Comparison of ENCODE assay signal across 23 cellular contexts in genomic region chr5:78731884-78732283, GRCh38.
DNase-seq lines count a peak whose midpoint lies in the region; ATAC-seq and TF ChIP-seq lines count a peak whose summit lies in the region.
"Had no signal": no experiment of that assay in that cellular context is flagged by ENCODE, and none has a peak within 500 bp of the region (broad histone marks: within the 10 kb centered on the region; RNA-seq: fewer than 3 reads in every experiment).

No MANE protein-coding gene starts in this region.

- no peaks in the 10 kb centered on the region for H3K79me2 ChIP-seq in HCT116 (ENCODE audit: insufficient read depth, low read length)

- H3K27ac ChIP-seq in HCT116 (ENCODE audit: low read depth, low read length) (no peak overlapping the region), WERI-Rb-1 (peak overlapping the region; percentile 81)
- H3K27ac ChIP-seq: body of pancreas, epithelial cell of prostate, tibial nerve had no signal

- POLR2A ChIA-PET in HCT116 (lab: Charles Lee): interaction anchor here (0.7 kb wide), 1 partner anchor 1748 kb away, joined by 3 read pairs; no protein-coding TSS in a partner anchor

- RAD21 ChIA-PET in HCT116 (lab: Charles Lee; ENCODE audit: low non-redundant PET in 1 of 2, low total read pairs in 2 of 2, uncharacterized antibody in 2 of 2, unreplicated experiment in 2 of 2): no interaction called here

- H3K36me3 ChIP-seq in HCT116 (ENCODE audit: control insufficient read depth in 1 of 2, insufficient read depth in 2 of 2, low read length in 2 of 2): no peaks in the 10 kb centered on the region
- no peaks in the 10 kb centered on the region for H3K36me3 ChIP-seq in WERI-Rb-1
- H3K36me3 ChIP-seq: tibial nerve had no signal

- no peak overlapping the region for H3K9ac ChIP-seq in HCT116 (ENCODE audit: low read length)

- CTCF ChIA-PET in HCT116 (lab: Charles Lee): no interaction called here

- H3K4me2 ChIP-seq in HCT116 (ENCODE audit: low read length): peak overlapping the region; percentile 35; the same call in 1 of the 2 replicates

- no peak overlapping the region for H3K27ac Mint-ChIP-seq in stimulated activated effector memory CD8-positive, alpha-beta T cell treated with anti-CD3 and anti-CD28 coated beads, Interleukin-12 subunit alpha, Interleukin-12 subunit beta, amount 100 ng/mL, for 72 hours
- H3K27ac Mint-ChIP-seq: activated CD8-positive, alpha-beta T cell treated with anti-CD3 and anti-CD28 coated beads for 36 hours; activated naive CD4-positive, alpha-beta T cell treated with anti-CD3 and anti-CD28 coated beads, Interleukin-2, amount 50 U/mL, for 24 hours; CD4-positive, alpha-beta memory T cell had no signal

- no peak for ATAC-seq in HCT116
- ATAC-seq in stimulated activated effector memory CD8-positive, alpha-beta T cell treated with anti-CD3 and anti-CD28 coated beads, Interleukin-12 subunit alpha, Interleukin-12 subunit beta, amount 100 ng/mL, for 72 hours: no peak
- ATAC-seq: activated CD8-positive, alpha-beta T cell treated with anti-CD3 and anti-CD28 coated beads for 36 hours; activated T-cell treated with anti-CD3 and anti-CD28 coated beads, Interleukin-2, amount 50 U/mL, for 4 hours; body of pancreas; right cardiac atrium; stimulated activated naive CD8-positive, alpha-beta T cell treated with anti-CD3 and anti-CD28 coated beads, Interleukin-15, Interleukin-2, amounts not matched to agents 100 U/mL and 50 U/mL, for 24 hours had no signal

- peaks cover 2% of the 10 kb centered on the region for H3K9me3 Mint-ChIP-seq in stimulated activated effector memory CD8-positive, alpha-beta T cell treated with anti-CD3 and anti-CD28 coated beads, Interleukin-12 subunit alpha, Interleukin-12 subunit beta, amount 100 ng/mL, for 72 hours
- H3K9me3 Mint-ChIP-seq: activated CD8-positive, alpha-beta T cell treated with anti-CD3 and anti-CD28 coated beads for 36 hours; activated naive CD4-positive, alpha-beta T cell treated with anti-CD3 and anti-CD28 coated beads, Interleukin-2, amount 50 U/mL, for 24 hours; activated T-cell treated with anti-CD3 and anti-CD28 coated beads, Interleukin-2, amount 50 U/mL, for 4 hours had no signal

- H4K20me1 ChIP-seq in HCT116 (ENCODE audit: insufficient read depth): no peaks in the 10 kb centered on the region

- H3K9me2 ChIP-seq in HCT116 (ENCODE audit: insufficient read depth): no peaks in the 10 kb centered on the region

- TF ChIP-seq POLR2A in HCT116 (IDR thresholded peaks at IDR 0.05; ENCODE audit: borderline replicate concordance, extremely low read depth, insufficient read depth, insufficient read length): no peak

- intact Hi-C loops in HCT116 (cut with micrococcal nuclease): no loop called here

- H3K9me3 ChIP-seq in HCT116 (ENCODE audit: control insufficient read depth in 1 of 2, insufficient read depth in 1 of 2, low read depth in 1 of 2, low read length in 2 of 2) (no peaks in the 10 kb centered on the region), WERI-Rb-1 (ENCODE audit: severe bottlenecking) (no peaks in the 10 kb centered on the region)
- H3K9me3 ChIP-seq: body of pancreas had no signal

- in situ Hi-C loops in ACHN (cut with HindIII; ENCODE audit: low pct_ligation_motif_present, low pct_unique_long_range_greater_than_20kb, low sequenced_read_pairs): no loop called here

- H3K4me3 ChIP-seq in HCT116 (replicated peaks in 1 of 2; ENCODE audit: low read depth in 1 of 2, low read length in 2 of 2): no peak overlapping the region
- no peak overlapping the region for H3K4me3 ChIP-seq in WERI-Rb-1 (ENCODE audit: low read depth, low read length)
- H3K4me3 ChIP-seq: body of pancreas, tibial nerve had no signal

- peaks cover 8 to 11% of the 10 kb centered on the region in 2 experiments for H3K4me1 ChIP-seq in HCT116 (ENCODE audit: control insufficient read depth in 1 of 2, insufficient read depth in 2 of 2, low read length in 2 of 2)
- H3K4me1 ChIP-seq: body of pancreas had no signal

- no peaks in the 10 kb centered on the region for H3K36me3 Mint-ChIP-seq in stimulated activated effector memory CD8-positive, alpha-beta T cell treated with anti-CD3 and anti-CD28 coated beads, Interleukin-12 subunit alpha, Interleukin-12 subunit beta, amount 100 ng/mL, for 72 hours
- H3K36me3 Mint-ChIP-seq: activated naive CD4-positive, alpha-beta T cell treated with anti-CD3 and anti-CD28 coated beads, Interleukin-2, amount 50 U/mL, for 24 hours; CD4-positive, alpha-beta memory T cell had no signal

- TF ChIP-seq CTCF in HCT116 (IDR thresholded peaks at IDR 0.05 in 2 of 3, conservative IDR thresholded peaks at IDR 0.05 in 1 of 3; ENCODE audit: borderline replicate concordance in 1 of 3, insufficient read depth in 1 of 3, low read depth in 2 of 3, low read length in 2 of 3): no peak
- TF ChIP-seq CTCF in WERI-Rb-1 (IDR thresholded peaks at IDR 0.05; ENCODE audit: low read depth, low read length): no peak
- TF ChIP-seq CTCF in GM10266 (IDR thresholded peaks at IDR 0.05; ENCODE audit: control insufficient read depth, insufficient read depth, low read depth, missing control alignments): no peak

- no peak for TF ChIP-seq RAD21 in HCT116 (IDR thresholded peaks at IDR 0.05; ENCODE audit: low read depth)

- no peaks in the 10 kb centered on the region for H3K4me1 Mint-ChIP-seq in stimulated activated effector memory CD8-positive, alpha-beta T cell treated with anti-CD3 and anti-CD28 coated beads, Interleukin-12 subunit alpha, Interleukin-12 subunit beta, amount 100 ng/mL, for 72 hours
- H3K4me1 Mint-ChIP-seq: activated naive CD4-positive, alpha-beta T cell treated with anti-CD3 and anti-CD28 coated beads, Interleukin-2, amount 50 U/mL, for 24 hours; CD4-positive, alpha-beta memory T cell had no signal

- no peak overlapping the region for H2AFZ ChIP-seq in HCT116 (ENCODE audit: low read depth, low read length, poor library complexity, severe bottlenecking)

- no peak overlapping the region for H3K4me3 Mint-ChIP-seq in stimulated activated effector memory CD8-positive, alpha-beta T cell treated with anti-CD3 and anti-CD28 coated beads, Interleukin-12 subunit alpha, Interleukin-12 subunit beta, amount 100 ng/mL, for 72 hours
- H3K4me3 Mint-ChIP-seq: activated CD8-positive, alpha-beta T cell treated with anti-CD3 and anti-CD28 coated beads for 36 hours; activated naive CD4-positive, alpha-beta T cell treated with anti-CD3 and anti-CD28 coated beads, Interleukin-2, amount 50 U/mL, for 24 hours; activated T-cell treated with anti-CD3 and anti-CD28 coated beads, Interleukin-2, amount 50 U/mL, for 4 hours; CD4-positive, alpha-beta memory T cell had no signal

- BruUV-seq in HCT116 (replicated peaks; lab: Mats Ljungman, UMichigan): no TSS peak

- H3K27me3 ChIP-seq in HCT116 (ENCODE audit: insufficient read depth, low read length) (no peaks in the 10 kb centered on the region), WERI-Rb-1 (ENCODE audit: insufficient read depth, low read depth, severe bottlenecking) (no peaks in the 10 kb centered on the region)
- H3K27me3 ChIP-seq: body of pancreas, tibial nerve had no signal

- peak; percentile 3 for DNase-seq in ACHN
- no peak for DNase-seq in HCT116 (ENCODE audit: low read depth, low spot score)
- no peak for DNase-seq in WERI-Rb-1
- peak; percentile 27 for DNase-seq in fibroblast of peridontal ligament (ENCODE audit: extremely low read depth)
- no peak for DNase-seq in NCI-H2171 treated with DMSO at 0.1 percent for 48 hours (lab: John Stamatoyannopoulos, UW)
- DNase-seq in kidney tubule cell (ENCODE audit: low spot score): no peak
- no peak for DNase-seq in stimulated activated effector memory CD8-positive, alpha-beta T cell treated with anti-CD3 and anti-CD28 coated beads, Interleukin-12 subunit alpha, Interleukin-12 subunit beta, amount 100 ng/mL, for 72 hours (ENCODE audit: low spot score in 2 of 2)
- DNase-seq in GM10266 (ENCODE audit: extremely low spot score): no peak
- DNase-seq: activated CD8-positive, alpha-beta T cell treated with anti-CD3 and anti-CD28 coated beads for 36 hours; activated T-cell treated with anti-CD3 and anti-CD28 coated beads, Interleukin-2, amount 50 U/mL, for 4 hours; body of pancreas; CD4-positive, alpha-beta memory T cell; cortex of kidney; DMS79; Kasumi-1; NCI-H2171; NCI-H82; right cardiac atrium; stimulated activated naive CD8-positive, alpha-beta T cell treated with anti-CD3 and anti-CD28 coated beads, Interleukin-15, Interleukin-2, amounts not matched to agents 100 U/mL and 50 U/mL, for 24 hours; SW 1271 had no signal

TF ChIP-seq in HCT116, 20 proteins besides CTCF, POLR2A, EP300 and RAD21:
- TF ChIP-seq ZFX (IDR thresholded peaks at IDR 0.05) (no peak), ZNF274 (IDR thresholded peaks at IDR 0.05; ENCODE audit: low read depth, low read length) (no peak), ELF1 (IDR thresholded peaks at IDR 0.05; ENCODE audit: borderline replicate concordance, low read depth) (no peak), TCF7L2 (IDR thresholded peaks at IDR 0.05; ENCODE audit: borderline replicate concordance, extremely low read depth, insufficient read depth, insufficient read length) (peak; percentile 44), SIN3A (IDR thresholded peaks at IDR 0.05; ENCODE audit: low read depth) (no peak), CBX3 (IDR thresholded peaks at IDR 0.05; ENCODE audit: low read depth) (no peak)

Comparison
In these comparisons a context has a peak if more than half of its experiments do, and no peak if none do; other contexts are left out.
1. DNase-seq: peak in ACHN (single experiment) and fibroblast of peridontal ligament (single experiment); none in HCT116 (single experiment), WERI-Rb-1 (single experiment), NCI-H2171 treated with DMSO at 0.1 percent for 48 hours (single experiment), kidney tubule cell (single experiment), stimulated activated effector memory CD8-positive, alpha-beta T cell treated with anti-CD3 and anti-CD28 coated beads, Interleukin-12 subunit alpha, Interleukin-12 subunit beta, amount 100 ng/mL, for 72 hours (0 of 2) and GM10266 (single experiment).